In the genomic region with DNA sequence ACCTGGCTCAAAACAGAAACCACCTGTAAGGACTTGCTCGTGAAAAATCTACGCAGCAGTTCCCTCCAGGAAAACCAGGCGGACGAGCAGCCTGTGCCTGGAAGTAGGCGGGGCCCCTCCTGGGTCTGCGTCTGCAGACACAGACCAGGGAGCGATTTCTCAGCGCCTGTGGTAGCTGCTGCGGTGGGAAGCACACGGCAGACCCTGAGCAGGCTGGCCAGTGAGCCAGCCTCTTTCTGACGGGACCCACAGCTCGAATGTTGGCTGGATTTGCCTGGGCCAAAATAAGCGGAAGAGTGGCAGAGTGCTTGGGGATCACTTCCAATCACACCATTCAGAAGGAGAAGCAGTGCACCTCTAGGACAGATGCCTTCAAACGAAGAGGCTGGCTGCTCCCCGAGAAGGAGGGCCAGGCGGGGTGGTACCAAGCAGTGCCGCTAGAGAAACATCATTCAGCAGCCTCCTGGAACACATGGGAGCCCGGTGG, we compare ENCODE assay signal across 8 cellular contexts.
DNase-seq lines count a peak whose midpoint lies in the region; ATAC-seq, FAIRE-seq and TF ChIP-seq lines count a peak whose summit lies in the region.

No MANE protein-coding gene starts in this region.

- H3K36me3 ChIP-seq in colonic mucosa (no peaks in the 10 kb centered on the region), smooth muscle cell (ENCODE audit: low read depth) (no peaks in the 10 kb centered on the region)

- WGBS in smooth muscle cell (ENCODE audit: low lambda C conversion rate), result 24% methylated on average over 18 of the region's 18 CpGs

- H3K4me2 ChIP-seq in smooth muscle cell, result peak overlapping the region; percentile 73

- FAIRE-seq in urothelium cell line (lab: Jason Lieb, UNC), result no peak

- H3K79me2 ChIP-seq in smooth muscle cell (ENCODE audit: low read depth), result no peaks in the 10 kb centered on the region

- H4K20me1 ChIP-seq in smooth muscle cell (ENCODE audit: low read depth), result no peaks in the 10 kb centered on the region

- H3F3A ChIP-seq in smooth muscle cell (ENCODE audit: low read depth), result peaks cover 17% of the 10 kb centered on the region

- H3K9ac ChIP-seq in colonic mucosa (ENCODE audit: low read depth in 2 of 2, low read length in 2 of 2), result peak overlapping the region in 1 of 2 donors; percentile 32
- H3K9ac ChIP-seq in smooth muscle cell (ENCODE audit: low read depth), result peak overlapping the region; percentile 59

- no peak for TF ChIP-seq CTCF in colonic mucosa (IDR thresholded peaks at IDR 0.05)
- no peak for TF ChIP-seq CTCF in smooth muscle cell (IDR thresholded peaks at IDR 0.05; ENCODE audit: borderline replicate concordance, insufficient read depth, poor library complexity, severe bottlenecking)

- H3K27me3 ChIP-seq in colonic mucosa (no peaks in the 10 kb centered on the region), smooth muscle cell (ENCODE audit: low read depth) (no peaks in the 10 kb centered on the region)

- no peaks in the 10 kb centered on the region for H3K9me3 ChIP-seq in colonic mucosa
- no peaks in the 10 kb centered on the region for H3K9me3 ChIP-seq in smooth muscle cell (replicated peaks; ENCODE audit: low read depth)

- H3K4me3 ChIP-seq in colonic mucosa (no peak overlapping the region), smooth muscle cell (peak overlapping the region; percentile 24)

- no peak for ATAC-seq in GM18858 (IDR thresholded peaks at IDR 0.05; ENCODE audit: unreplicated experiment)

- intact Hi-C loops in colonic mucosa (cut with DNase I), result no loop called here

- no peak overlapping the region for H3K27ac ChIP-seq in colonic mucosa
- peak overlapping the region; percentile 90 for H3K27ac ChIP-seq in smooth muscle cell (ENCODE audit: low read depth)

- DNase-seq in NCI-H1105 (lab: John Stamatoyannopoulos, UW) (peak; percentile 0), colonic mucosa (peak; percentile 56), kidney tubule cell (ENCODE audit: low spot score) (peak; percentile 67), smooth muscle cell (lab: John Stamatoyannopoulos, UW; ENCODE audit: unreplicated experiment) (peak; percentile 46), urothelium cell line (ENCODE audit: low spot score) (no peak), A172 (ENCODE audit: low spot score) (no peak)
- no peak for DNase-seq in activated effector memory CD4-positive, alpha-beta T cell treated with anti-CD3 and anti-CD28 coated beads, Interleukin-2, amount 50 U/mL, for 16 hours

- H2AFZ ChIP-seq in smooth muscle cell (ENCODE audit: low read depth), result no peak overlapping the region

- H3K4me1 ChIP-seq in colonic mucosa (no peaks in the 10 kb centered on the region), smooth muscle cell (ENCODE audit: low read depth) (peaks cover 29% of the 10 kb centered on the region)

Comparison
In these comparisons a context has a peak if more than half of its experiments do, and no peak if none do; other contexts are left out.
1. DNase-seq: peak in NCI-H1105 (single experiment), colonic mucosa (single experiment), kidney tubule cell (single experiment) and smooth muscle cell (single experiment); none in urothelium cell line (single experiment), A172 (single experiment) and activated effector memory CD4-positive, alpha-beta T cell treated with anti-CD3 and anti-CD28 coated beads, Interleukin-2, amount 50 U/mL, for 16 hours (single experiment).